In genomic region chr6:57221191-57221935, GRCh38 we compare ENCODE assay signal across 8 cellular contexts. TPM values are rescaled to one million over a fixed set of nuclear protein-coding genes. Genes with fewer than 3 reads are reported as not detected.
DNase-seq lines count a peak whose midpoint lies in the region; ATAC-seq and TF ChIP-seq lines count a peak whose summit lies in the region.

No MANE protein-coding gene starts in this region.

- H3K27me3 ChIP-seq in esophagus squamous epithelium (peaks cover 0 to 12% (median 0%) of the 10 kb centered on the region in 4 donors), muscle layer of duodenum (ENCODE audit: low read depth, low read length) (no peaks in the 10 kb centered on the region)

- TF ChIP-seq POLR2A in esophagus squamous epithelium (IDR thresholded peaks at IDR 0.05) = no peak

- DNase-seq in CD14-positive monocyte (ENCODE audit: low spot score) = no peak
- DNase-seq in NCI-H748 (lab: John Stamatoyannopoulos, UW; ENCODE audit: unreplicated experiment) = peak; percentile 80
- peak; percentile 31 for DNase-seq in activated T-cell treated with anti-CD3 and anti-CD28 coated beads for 4 hours
- DNase-seq in esophagus squamous epithelium (lab: John Stamatoyannopoulos, UW) = no peak
- peak in 5 of 6 experiments; percentile 6 to 63 (median 44) for DNase-seq in stimulated activated naive CD4-positive, alpha-beta T cell (lab: John Stamatoyannopoulos, UW)

- peak; percentile 42 for ATAC-seq in GM19043 (IDR thresholded peaks at IDR 0.05; ENCODE audit: low read depth, unreplicated experiment)
- ATAC-seq in HG03196 (IDR thresholded peaks at IDR 0.05; ENCODE audit: unreplicated experiment) = peak; percentile 72

- H3K36me3 ChIP-seq in esophagus squamous epithelium (no peaks in the 10 kb centered on the region), muscle layer of duodenum (ENCODE audit: control insufficient read depth in 1 of 2, insufficient read depth in 2 of 2, low read length in 2 of 2) (peaks cover 0 to 11% of the 10 kb centered on the region in 2 donors)

- H3K4me3 ChIP-seq in esophagus squamous epithelium (peak overlapping the region; percentile 79 to 95 (median 92)), muscle layer of duodenum (ENCODE audit: low read depth in 1 of 2, low read length in 2 of 2) (peak overlapping the region; percentile 88 to 89)

- peaks cover 14 to 25% (median 15%) of the 10 kb centered on the region in 3 donors for H3K27me3 Mint-ChIP-seq in CD14-positive monocyte (ENCODE audit: low read depth in 3 of 3)

- peak overlapping the region in 1 of 7 donors; percentile 58 for H3K27ac Mint-ChIP-seq in CD14-positive monocyte

- H3K4me1 ChIP-seq in esophagus squamous epithelium = peaks cover 0 to 30% (median 7%) of the 10 kb centered on the region in 3 donors
- peaks cover 0 to 25% of the 10 kb centered on the region in 2 donors for H3K4me1 ChIP-seq in muscle layer of duodenum (ENCODE audit: control insufficient read depth in 1 of 2, insufficient read depth in 2 of 2, low read length in 2 of 2)

- H3K4me3 Mint-ChIP-seq in CD14-positive monocyte = peak overlapping the region; percentile 95 to 99

- H3K9me3 ChIP-seq in esophagus squamous epithelium = no peaks in the 10 kb centered on the region
- no peaks in the 10 kb centered on the region for H3K9me3 ChIP-seq in muscle layer of duodenum (ENCODE audit: control insufficient read depth in 1 of 2, low read length in 2 of 2)

- no peak for TF ChIP-seq CTCF in CD14-positive monocyte (IDR thresholded peaks at IDR 0.05)
- peak in 5 of 6 experiments; percentile 13 to 55 (median 36) for TF ChIP-seq CTCF in esophagus squamous epithelium (IDR thresholded peaks at IDR 0.05)

- intact Hi-C loops in CD14-positive monocyte (cut with micrococcal nuclease) (no loop called here), esophagus squamous epithelium (cut with DNase I) (no loop called here)

- peaks cover 20% of the 10 kb centered on the region for H3K4me1 Mint-ChIP-seq in CD14-positive monocyte

- WGBS in esophagus squamous epithelium, 2 donors = 0 to 6% methylated on average over 4 of the region's 38 CpGs

- peak overlapping the region; percentile 75 to 92 (median 90) for H3K27ac ChIP-seq in esophagus squamous epithelium
- H3K27ac ChIP-seq in muscle layer of duodenum (ENCODE audit: low read length) = peak overlapping the region; percentile 83

- no peaks in the 10 kb centered on the region for H3K36me3 Mint-ChIP-seq in CD14-positive monocyte

- H3K9me3 Mint-ChIP-seq in CD14-positive monocyte = no peaks in the 10 kb centered on the region

RNA-seq across cellular contexts. Expression of gene RAB23, which starts 0.7 kb away (rescaled TPM):
- polyA plus RNA-seq in CD14-positive monocyte = under 1 TPM; 0.25 to 0.46 TPM
- total RNA-seq in esophagus squamous epithelium = 10 to 100 TPM in 1 of 4 donors, 1 to 10 TPM in 3; 1.5 to 17.2 (median 5.9) TPM

RNA-seq across cellular contexts. Expression of gene BAG2, which starts 49.2 kb away (rescaled TPM):
- under 1 TPM; 0.09 to 0.20 TPM for polyA plus RNA-seq in CD14-positive monocyte
- total RNA-seq in esophagus squamous epithelium = 1 to 10 TPM in 3 of 4 donors, under 1 TPM in 1; 0.38 to 6.7 (median 1.5) TPM

Comparison
In these comparisons a context has a peak if more than half of its experiments do, and no peak if none do; other contexts are left out.
1. DNase-seq: peak in NCI-H748 (single experiment), activated T-cell treated with anti-CD3 and anti-CD28 coated beads for 4 hours (single experiment) and stimulated activated naive CD4-positive, alpha-beta T cell (5 of 6); none in CD14-positive monocyte (single experiment) and esophagus squamous epithelium (single experiment).